In genomic region chr13:27171244-27171829, GRCh38 we compare ENCODE assay signal across 8 cellular contexts. TPM values are rescaled to one million over a fixed set of nuclear protein-coding genes. Genes with fewer than 3 reads are reported as not detected.
A peak's percentile ranks its signal among the peaks of the same experiment; 100 is the strongest.
DNase-seq lines count a peak whose midpoint lies in the region; ATAC-seq, FAIRE-seq and TF ChIP-seq lines count a peak whose summit lies in the region.

Gene USP12, minus strand, starts transcription at chr13:27171811. Its CDS starts 172 bp downstream, at chr13:27171639.

- H3K79me2 ChIP-seq in Loucy (ENCODE audit: insufficient read depth, low read length) = peaks cover 48% of the 10 kb centered on the region

- peak within 1 kb of the TSS; percentile 95 for H3K4me3 ChIP-seq in Loucy (ENCODE audit: low read length, poor library complexity, severe bottlenecking)
- peak within 1 kb of the TSS; percentile 83 for H3K4me3 ChIP-seq in fibroblast of the aortic adventitia (ENCODE audit: low read depth, low read length)

- no peak for TF ChIP-seq CTCF in Loucy (conservative IDR thresholded peaks at IDR 0.05; ENCODE audit: low read length)
- peak; percentile 20 for TF ChIP-seq CTCF in fibroblast of the aortic adventitia (IDR thresholded peaks at IDR 0.05; ENCODE audit: insufficient read depth, low read length)

- H3K27me3 ChIP-seq in Loucy (ENCODE audit: insufficient read depth, low read length, poor library complexity, severe bottlenecking) = no peaks in the 10 kb centered on the region

- peak; percentile 73 for TF ChIP-seq POLR2A in GM10847 (IDR thresholded peaks at IDR 0.05; ENCODE audit: extremely low read depth, insufficient read length)

- H3K9ac ChIP-seq in Loucy (ENCODE audit: low read depth, low read length, poor library complexity, severe bottlenecking) = peak within 1 kb of the TSS; percentile 78

- H3K36me3 ChIP-seq in Loucy (ENCODE audit: insufficient read depth, low read length) = no peaks in the 10 kb centered on the region

- no peaks in the 10 kb centered on the region for H3K9me3 ChIP-seq in Loucy (ENCODE audit: insufficient read depth, low read depth, low read length)

- FAIRE-seq in GM19239 (lab: Jason Lieb, UNC) = no peak

- peak; percentile 19 for ATAC-seq in GM21717 (IDR thresholded peaks at IDR 0.05; ENCODE audit: unreplicated experiment)

- H3K4me2 ChIP-seq in Loucy (ENCODE audit: low read depth, low read length, poor library complexity, severe bottlenecking) = peak within 1 kb of the TSS; percentile 93

- DNase-seq in activated T-cell treated with anti-CD3 and anti-CD28 coated beads for 4 hours (peak; percentile 33), fibroblast of the aortic adventitia (ENCODE audit: low read depth) (no peak), occipital lobe (lab: John Stamatoyannopoulos, UW) (peak; percentile 62), GM19239 (ENCODE audit: insufficient read length, low spot score) (no peak), NCI-H510A (lab: John Stamatoyannopoulos, UW) (no peak)

- peaks cover 46% of the 10 kb centered on the region for H4K20me1 ChIP-seq in Loucy (ENCODE audit: insufficient read depth, low read length, poor library complexity, severe bottlenecking)

- H3K9me2 ChIP-seq in Loucy (replicated peaks; ENCODE audit: low read depth, low read length) = no peaks in the 10 kb centered on the region

- peaks cover 36% of the 10 kb centered on the region for H3K4me1 ChIP-seq in Loucy (ENCODE audit: insufficient read depth, low read length, poor library complexity, severe bottlenecking)

- peak within 1 kb of the TSS; percentile 99 for H2AFZ ChIP-seq in Loucy (ENCODE audit: low read length)

- peaks cover 5% of the 10 kb centered on the region; the same call in 1 of the 2 replicates for H3F3A ChIP-seq in Loucy (ENCODE audit: low read depth)

RNA-seq across cellular contexts. Expression of gene USP12, which starts in this region (rescaled TPM):
- total RNA-seq in fibroblast of the aortic adventitia (ENCODE audit: low replicate concordance) (15.3 and 28.2 TPM in 2 replicates), occipital lobe (67.4 TPM)

Comparison
In these comparisons a context has a peak if more than half of its experiments do, and no peak if none do; other contexts are left out.
1. DNase-seq: peak in activated T-cell treated with anti-CD3 and anti-CD28 coated beads for 4 hours (single experiment) and occipital lobe (single experiment); none in fibroblast of the aortic adventitia (single experiment), GM19239 (single experiment) and NCI-H510A (single experiment).